Comparison of ENCODE assay signal across 1 cellular context in genomic region chr1:32926562-32926961, GRCh38.
TF ChIP-seq lines count a peak whose summit lies in the region.

No MANE protein-coding gene starts in this region.

TF ChIP-seq in WTC11, 78 proteins besides CTCF, POLR2A, EP300 and RAD21 (continued from another document):
- TF ChIP-seq ZNF532 (CRISPR knock-in tag; IDR thresholded peaks at IDR 0.05; ENCODE audit: borderline replicate concordance), result no peak
- no peak for TF ChIP-seq SMAD4 (CRISPR knock-in tag; IDR thresholded peaks at IDR 0.05)
- no peak for TF ChIP-seq SP1 (CRISPR knock-in tag; conservative IDR thresholded peaks at IDR 0.05)
- TF ChIP-seq CBFB (CRISPR knock-in tag; IDR thresholded peaks at IDR 0.05; ENCODE audit: low read depth), result no peak
- TF ChIP-seq RELA (CRISPR knock-in tag; IDR thresholded peaks at IDR 0.05; ENCODE audit: borderline replicate concordance), result no peak
- no peak for TF ChIP-seq ATF1 (CRISPR knock-in tag; IDR thresholded peaks at IDR 0.05)
- TF ChIP-seq FOXP4 (CRISPR knock-in tag; IDR thresholded peaks at IDR 0.05), result no peak
- no peak for TF ChIP-seq NR3C1 (CRISPR knock-in tag; conservative IDR thresholded peaks at IDR 0.05; ENCODE audit: low read depth)
- no peak for TF ChIP-seq IRF2 (CRISPR knock-in tag; IDR thresholded peaks at IDR 0.05; ENCODE audit: borderline replicate concordance, low read depth)
